ENCODE assay signal across 8 cellular contexts in the genomic region with DNA sequence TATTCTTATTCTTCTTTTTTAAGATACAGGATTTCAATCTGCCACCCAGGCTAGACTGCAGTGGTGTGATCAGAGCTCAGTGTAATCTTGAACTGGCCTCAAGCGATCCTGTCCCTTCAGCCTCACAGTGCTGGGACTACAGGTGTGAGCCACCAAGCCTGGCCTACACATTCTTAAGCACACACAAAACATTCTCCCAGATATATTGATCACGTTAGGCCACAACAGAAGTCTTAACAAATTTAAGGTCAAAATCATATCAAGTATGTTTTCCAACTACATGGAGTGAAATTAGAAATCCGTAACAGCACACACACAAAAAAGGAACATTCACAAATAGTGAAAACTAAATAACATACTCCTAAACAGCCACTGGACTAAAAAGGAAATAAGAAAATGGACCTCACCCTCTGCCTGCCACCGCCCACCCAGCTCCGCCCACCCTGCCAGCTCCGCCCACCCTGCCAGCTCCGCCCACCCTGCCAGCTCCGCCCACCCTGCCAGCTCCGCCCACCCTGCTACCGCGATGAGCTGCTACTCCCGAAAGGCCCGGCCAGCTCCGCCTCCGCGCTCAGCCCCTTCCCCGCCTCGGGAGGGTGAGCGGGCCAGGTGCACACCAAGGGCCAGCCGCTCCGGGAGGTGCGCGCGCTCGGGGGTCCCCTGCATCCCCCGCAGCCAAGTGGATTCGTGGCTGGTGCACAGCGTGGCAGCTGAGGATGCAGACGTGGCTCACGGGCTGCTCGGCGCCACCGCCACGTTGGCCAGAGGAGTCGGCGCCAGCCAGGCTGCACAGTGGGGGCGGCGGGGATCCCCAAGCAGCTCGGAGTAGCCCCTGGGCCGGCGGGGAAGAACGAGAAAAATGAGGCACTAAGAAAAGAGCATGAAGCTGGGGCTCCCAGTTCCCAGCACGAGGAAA. TPM values are rescaled to one million over a fixed set of nuclear protein-coding genes. Genes with fewer than 3 reads are reported as not detected.
A peak's percentile ranks its signal among the peaks of the same experiment; 100 is the strongest.
DNase-seq lines count a peak whose midpoint lies in the region; ATAC-seq and TF ChIP-seq lines count a peak whose summit lies in the region.

No MANE protein-coding gene starts in this region.

- no peak overlapping the region for H2AFZ ChIP-seq in OCI-LY1 (ENCODE audit: low read length)

- peak overlapping the region; percentile 83 for H3K27ac ChIP-seq in OCI-LY1 (ENCODE audit: low read depth, low read length, poor library complexity, severe bottlenecking)

- H3K27ac Mint-ChIP-seq in natural killer cell treated with Interleukin-12 subunit alpha and Interleukin-12 subunit beta and Interleukin-15 and Interleukin-18, amount 100 ng/mL, for 72 hours = peak overlapping the region in 1 of 2 donors; percentile 71
- H3K27ac Mint-ChIP-seq in stimulated activated memory B cell treated with anti-CD40 and anti-IgM and Interleukin-4, amounts not matched to agents 10 μg/mL and 1 μg/mL and 100 μg/mL, for 72 hours = peak overlapping the region; percentile 82

- DNase-seq in SIG-M5 treated with dmso at 0.1 percent for 504 hours (lab: John Stamatoyannopoulos, UW; ENCODE audit: unreplicated experiment) = peak; percentile 63
- DNase-seq in SIG-M5 (lab: John Stamatoyannopoulos, UW) = no peak
- peak; percentile 70 for DNase-seq in activated T-helper 1 cell treated with Interleukin-2 at 50 U/mL for 16 hours (ENCODE audit: low read depth)
- peak; percentile 48 for DNase-seq in fibroblast of gingiva (ENCODE audit: low read depth)
- DNase-seq in natural killer cell treated with Interleukin-12 subunit alpha and Interleukin-12 subunit beta and Interleukin-15 and Interleukin-18, amount 100 ng/mL, for 72 hours (ENCODE audit: low spot score) = peak; percentile 85

- peak overlapping the region; percentile 79 for H3K4me3 Mint-ChIP-seq in natural killer cell treated with Interleukin-12 subunit alpha and Interleukin-12 subunit beta and Interleukin-15 and Interleukin-18, amount 100 ng/mL, for 72 hours
- H3K4me3 Mint-ChIP-seq in stimulated activated memory B cell treated with anti-CD40 and anti-IgM and Interleukin-4, amounts not matched to agents 10 μg/mL and 1 μg/mL and 100 μg/mL, for 72 hours = peak overlapping the region; percentile 83

- peaks cover 5 to 7% of the 10 kb centered on the region in 2 donors for H3K27me3 Mint-ChIP-seq in natural killer cell treated with Interleukin-12 subunit alpha and Interleukin-12 subunit beta and Interleukin-15 and Interleukin-18, amount 100 ng/mL, for 72 hours
- no peaks in the 10 kb centered on the region for H3K27me3 Mint-ChIP-seq in stimulated activated memory B cell treated with anti-CD40 and anti-IgM and Interleukin-4, amounts not matched to agents 10 μg/mL and 1 μg/mL and 100 μg/mL, for 72 hours

- H3K4me1 ChIP-seq in OCI-LY1 (ENCODE audit: insufficient read depth, low read length, severe bottlenecking) = peaks cover 41% of the 10 kb centered on the region

- H3K9me2 ChIP-seq in OCI-LY1 (ENCODE audit: low read depth, low read length) = no peaks in the 10 kb centered on the region

- peak overlapping the region; percentile 70 for H3K4me3 ChIP-seq in OCI-LY1 (ENCODE audit: low read depth, low read length, poor library complexity, severe bottlenecking)

- TF ChIP-seq CTCF in OCI-LY1 (IDR thresholded peaks at IDR 0.05; ENCODE audit: low read length) = no peak

- peaks cover 11% of the 10 kb centered on the region for H3K36me3 ChIP-seq in OCI-LY1 (ENCODE audit: insufficient read depth, low read length)

- peaks cover 4% of the 10 kb centered on the region for H3K9me3 ChIP-seq in OCI-LY1 (ENCODE audit: low read length)

- H3K36me3 Mint-ChIP-seq in natural killer cell treated with Interleukin-12 subunit alpha and Interleukin-12 subunit beta and Interleukin-15 and Interleukin-18, amount 100 ng/mL, for 72 hours = peaks cover 22% of the 10 kb centered on the region
- H3K36me3 Mint-ChIP-seq in stimulated activated memory B cell treated with anti-CD40 and anti-IgM and Interleukin-4, amounts not matched to agents 10 μg/mL and 1 μg/mL and 100 μg/mL, for 72 hours = peaks cover 33% of the 10 kb centered on the region

- peaks cover 19 to 20% of the 10 kb centered on the region in 2 donors for H3K4me1 Mint-ChIP-seq in natural killer cell treated with Interleukin-12 subunit alpha and Interleukin-12 subunit beta and Interleukin-15 and Interleukin-18, amount 100 ng/mL, for 72 hours (ENCODE audit: low read depth in 2 of 2)
- H3K4me1 Mint-ChIP-seq in stimulated activated memory B cell treated with anti-CD40 and anti-IgM and Interleukin-4, amounts not matched to agents 10 μg/mL and 1 μg/mL and 100 μg/mL, for 72 hours = peaks cover 60% of the 10 kb centered on the region

- H3K79me2 ChIP-seq in OCI-LY1 (ENCODE audit: insufficient read depth, low read length) = no peaks in the 10 kb centered on the region

- H3K9ac ChIP-seq in OCI-LY1 (ENCODE audit: low read length) = peak overlapping the region; percentile 78

- no peaks in the 10 kb centered on the region for H3K27me3 ChIP-seq in OCI-LY1 (ENCODE audit: insufficient read depth, low read length)

- 0 out of 2 replicates have a peak, but pooled peaks cover 11% of the 10 kb centered on the region for H3F3A ChIP-seq in OCI-LY1 (ENCODE audit: insufficient read depth, low read length)

- peak overlapping the region; percentile 87 for H3K4me2 ChIP-seq in OCI-LY1 (ENCODE audit: low read length)

- no peaks in the 10 kb centered on the region for H4K20me1 ChIP-seq in OCI-LY1 (ENCODE audit: insufficient read depth, low read length)

- H3K9me3 Mint-ChIP-seq in natural killer cell treated with Interleukin-12 subunit alpha and Interleukin-12 subunit beta and Interleukin-15 and Interleukin-18, amount 100 ng/mL, for 72 hours = peaks cover 9% of the 10 kb centered on the region
- H3K9me3 Mint-ChIP-seq in stimulated activated memory B cell treated with anti-CD40 and anti-IgM and Interleukin-4, amounts not matched to agents 10 μg/mL and 1 μg/mL and 100 μg/mL, for 72 hours = peaks cover 19% of the 10 kb centered on the region

- ATAC-seq in HG03064 (IDR thresholded peaks at IDR 0.05; ENCODE audit: low read depth, unreplicated experiment) = peak; percentile 81
- ATAC-seq in natural killer cell treated with Interleukin-12 subunit alpha and Interleukin-12 subunit beta and Interleukin-15 and Interleukin-18, amount 100 ng/mL, for 72 hours = peak; percentile 99
- peak; percentile 97 for ATAC-seq in stimulated activated memory B cell treated with anti-CD40 and anti-IgM and Interleukin-4, amounts not matched to agents 10 μg/mL and 1 μg/mL and 100 μg/mL, for 72 hours

RNA-seq across cellular contexts. Expression of a gene that starts 41.2 kb away (rescaled TPM):
- total RNA-seq in natural killer cell treated with Interleukin-12 subunit alpha and Interleukin-12 subunit beta and Interleukin-15 and Interleukin-18, amount 100 ng/mL, for 72 hours = 10 to 100 TPM; 14.2 to 18.0 TPM

RNA-seq across cellular contexts. Expression of a gene that starts 41.6 kb away (rescaled TPM):
- total RNA-seq in natural killer cell treated with Interleukin-12 subunit alpha and Interleukin-12 subunit beta and Interleukin-15 and Interleukin-18, amount 100 ng/mL, for 72 hours = under 1 TPM; 0.29 to 0.59 TPM
